8 cellular contexts compared by ENCODE assay signal in the genomic region with DNA sequence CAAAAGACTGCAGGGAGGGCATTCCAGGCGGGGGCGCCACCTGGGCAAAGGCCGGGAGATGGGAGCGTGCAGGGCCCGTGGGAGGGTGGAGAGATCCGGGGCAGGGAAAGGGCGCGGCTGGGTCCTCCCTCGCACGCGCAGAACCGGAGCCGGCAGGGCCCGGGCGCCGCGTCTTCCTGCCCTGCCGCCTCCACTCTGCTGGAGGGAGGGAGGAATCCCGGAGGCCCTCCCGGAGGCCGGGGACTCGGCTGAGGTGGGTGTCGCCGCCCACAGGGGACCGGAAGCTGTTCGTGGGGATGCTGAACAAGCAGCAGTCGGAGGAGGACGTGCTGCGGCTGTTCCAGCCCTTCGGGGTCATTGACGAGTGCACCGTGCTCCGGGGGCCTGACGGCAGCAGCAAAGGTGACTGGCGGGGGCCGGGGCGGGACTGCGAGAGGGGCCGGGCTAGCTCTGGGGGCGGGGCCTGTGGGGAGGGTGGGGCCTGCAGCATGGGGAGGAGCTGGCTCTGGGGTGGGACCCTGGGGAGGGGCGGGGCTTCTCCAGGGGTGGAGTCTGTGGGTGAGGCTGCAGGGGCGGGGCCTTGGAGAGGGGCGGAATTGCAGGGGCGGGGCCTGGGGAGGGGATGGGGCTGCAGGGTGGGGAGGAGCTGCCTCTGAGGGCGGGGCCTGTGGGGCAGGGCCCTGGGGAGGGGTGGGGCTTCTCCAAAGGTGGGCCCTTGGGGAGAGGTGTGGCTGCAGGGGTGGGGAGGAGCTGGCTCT. TPM values are rescaled to one million over a fixed set of nuclear protein-coding genes. Genes with fewer than 3 reads are reported as not detected.
DNase-seq lines count a peak whose midpoint lies in the region; ATAC-seq and TF ChIP-seq lines count a peak whose summit lies in the region.

No MANE protein-coding gene starts in this region.

- POLR2A ChIA-PET in CD8-positive, alpha-beta memory T cell (lab: Charles Lee), result interaction anchor here (0.5 to 0.9 kb wide), 2 partner anchors 8 to 1123 kb away, joined by 3 to 4 read pairs; no protein-coding TSS in a partner anchor

- no peaks in the 10 kb centered on the region for H3K27me3 ChIP-seq in CD8-positive, alpha-beta memory T cell (ENCODE audit: insufficient read depth, low read length, poor library complexity, severe bottlenecking)
- peaks cover 4% of the 10 kb centered on the region for H3K27me3 ChIP-seq in NT2/D1 (ENCODE audit: insufficient read depth, insufficient read length)
- H3K27me3 ChIP-seq in endodermal cell (ENCODE audit: control insufficient read depth, insufficient read depth, low read length, poor library complexity, severe bottlenecking), result peaks cover 4% of the 10 kb centered on the region
- peaks cover 12 to 19% of the 10 kb centered on the region in 2 donors for H3K27me3 ChIP-seq in mucosa of rectum (ENCODE audit: control insufficient read depth in 2 of 2, insufficient read depth in 2 of 2, low read length in 2 of 2)

- H3K27ac Mint-ChIP-seq in CD8-positive, alpha-beta memory T cell, result peak overlapping the region; percentile 60 to 94 (median 82)
- peak overlapping the region; percentile 81 for H3K27ac Mint-ChIP-seq in activated CD8-positive, alpha-beta memory T cell treated with anti-CD3 and anti-CD28 coated beads, Interleukin-2, amount 10 ng/mL, durations not matched to agents 7 days and 5 days
- H3K27ac Mint-ChIP-seq in endodermal cell, result no peak overlapping the region

- no peaks in the 10 kb centered on the region for H3K9me3 ChIP-seq in CD8-positive, alpha-beta memory T cell (ENCODE audit: low read length)
- H3K9me3 ChIP-seq in NT2/D1 (ENCODE audit: insufficient read depth, low read length) (peaks cover 11% of the 10 kb centered on the region; the same call in 1 of the 2 replicates), endodermal cell (ENCODE audit: control insufficient read depth, low read length) (no peaks in the 10 kb centered on the region), mucosa of rectum (ENCODE audit: control insufficient read depth in 2 of 2, low read length in 2 of 2) (peaks cover 0 to 6% of the 10 kb centered on the region in 2 donors)

- peak overlapping the region; percentile 43 for H3K27ac ChIP-seq in CD8-positive, alpha-beta memory T cell (ENCODE audit: low read depth, low read length)
- H3K27ac ChIP-seq in endodermal cell (ENCODE audit: low read depth, low read length) (no peak overlapping the region), mucosa of rectum (ENCODE audit: low read depth in 2 of 2, low read length in 2 of 2) (peak overlapping the region in 1 of 2 donors; percentile 56)

- 0 to 1% methylated on average over 5 to 43 of the region's 45 CpGs for WGBS in endodermal cell (ENCODE audit: insufficient coverage in 1 of 2, insufficient read length in 1 of 2), 2 experiments

- H3K36me3 ChIP-seq in CD8-positive, alpha-beta memory T cell (ENCODE audit: insufficient read depth, low read length), result no peaks in the 10 kb centered on the region
- H3K36me3 ChIP-seq in NT2/D1 (ENCODE audit: insufficient read depth, insufficient read length, low read length), result no peaks in the 10 kb centered on the region
- no peaks in the 10 kb centered on the region for H3K36me3 ChIP-seq in endodermal cell (ENCODE audit: control insufficient read depth, insufficient read depth, low read length)
- H3K36me3 ChIP-seq in mucosa of rectum (ENCODE audit: control insufficient read depth in 2 of 2, insufficient read depth in 2 of 2, low read length in 2 of 2), result no peaks in the 10 kb centered on the region

- peak overlapping the region; percentile 81 for H3K9ac ChIP-seq in NT2/D1 (ENCODE audit: insufficient read length, low read depth)
- no peak overlapping the region for H3K9ac ChIP-seq in endodermal cell (ENCODE audit: extremely low read depth, low read length, poor library complexity, severe bottlenecking)
- H3K9ac ChIP-seq in mucosa of rectum (ENCODE audit: low read depth in 1 of 2, low read length in 2 of 2), result peak overlapping the region in 1 of 2 donors; percentile 34

- peaks cover 11% of the 10 kb centered on the region for H3K4me1 ChIP-seq in CD8-positive, alpha-beta memory T cell (ENCODE audit: insufficient read depth, low read length)
- H3K4me1 ChIP-seq in NT2/D1 (ENCODE audit: insufficient read depth, insufficient read length) (peaks cover 8% of the 10 kb centered on the region), endodermal cell (ENCODE audit: control insufficient read depth, insufficient read depth, low read length) (no peaks in the 10 kb centered on the region), mucosa of rectum (ENCODE audit: control insufficient read depth in 2 of 2, insufficient read depth in 2 of 2, low read length in 2 of 2) (peaks cover 3 to 4% of the 10 kb centered on the region in 2 donors)

- H3K4me3 ChIP-seq in CD8-positive, alpha-beta memory T cell (ENCODE audit: low read length), result peak overlapping the region; percentile 80
- H3K4me3 ChIP-seq in NT2/D1 (ENCODE audit: insufficient read length, low read depth), result peak overlapping the region; percentile 69
- peak overlapping the region; percentile 76 for H3K4me3 ChIP-seq in endodermal cell (ENCODE audit: low read length)
- peak overlapping the region; percentile 52 to 59 for H3K4me3 ChIP-seq in mucosa of rectum (ENCODE audit: low read length in 2 of 2)

- CTCF ChIA-PET in CD8-positive, alpha-beta memory T cell (lab: Charles Lee), result interaction anchor here (0.8 to 1.9 kb wide), 4 partner anchors 8 to 325 kb away, joined by 3 to 11 read pairs (median 4); no protein-coding TSS in a partner anchor
- CTCF ChIA-PET in activated CD8-positive, alpha-beta memory T cell treated with anti-CD3 and anti-CD28 coated beads, Interleukin-2, amount 10 ng/mL, durations not matched to agents 7 days and 5 days (lab: Charles Lee), result interaction anchor here (0.5 to 2.1 kb wide), 15 partner anchors 9 to 325 kb away, joined by 3 to 12 read pairs (median 3); partner anchors contain the start of gene CELF5

- H3K27me3 Mint-ChIP-seq in CD8-positive, alpha-beta memory T cell, result peaks cover 9 to 10% of the 10 kb centered on the region in 2 donors
- H3K27me3 Mint-ChIP-seq in activated CD8-positive, alpha-beta memory T cell treated with anti-CD3 and anti-CD28 coated beads, Interleukin-2, amount 10 ng/mL, durations not matched to agents 7 days and 5 days, result peaks cover 11% of the 10 kb centered on the region
- peaks cover 46% of the 10 kb centered on the region for H3K27me3 Mint-ChIP-seq in endodermal cell (ENCODE audit: insufficient read depth)

- peak; percentile 86 to 91 (median 91) for DNase-seq in CD8-positive, alpha-beta memory T cell
- DNase-seq in HPDE6-E6E7 (ENCODE audit: extremely low spot score) (peak; percentile 69), NT2/D1 (ENCODE audit: low read depth, low spot score) (peak; percentile 91), endodermal cell (peak; percentile 100)
- peak; percentile 94 for DNase-seq in activated CD8-positive, alpha-beta memory T cell treated with anti-CD3 and anti-CD28 coated beads, Interleukin-2, amount 10 ng/mL, durations not matched to agents 7 days and 5 days
- peak; percentile 70 to 83 for DNase-seq in stimulated activated CD8-positive, alpha-beta memory T cell treated with anti-CD3 and anti-CD28 coated beads, Interleukin-7, amount 100 ng/mL, for 1 hour (ENCODE audit: low read depth in 2 of 2)

- peak overlapping the region; percentile 82 to 93 (median 84) for H3K4me3 Mint-ChIP-seq in CD8-positive, alpha-beta memory T cell
- H3K4me3 Mint-ChIP-seq in activated CD8-positive, alpha-beta memory T cell treated with anti-CD3 and anti-CD28 coated beads, Interleukin-2, amount 10 ng/mL, durations not matched to agents 7 days and 5 days, result peak overlapping the region; percentile 76
- peak overlapping the region; percentile 57 for H3K4me3 Mint-ChIP-seq in endodermal cell

- peaks cover 0 to 1% (median 0%) of the 10 kb centered on the region in 3 donors for H3K36me3 Mint-ChIP-seq in CD8-positive, alpha-beta memory T cell
- no peaks in the 10 kb centered on the region for H3K36me3 Mint-ChIP-seq in activated CD8-positive, alpha-beta memory T cell treated with anti-CD3 and anti-CD28 coated beads, Interleukin-2, amount 10 ng/mL, durations not matched to agents 7 days and 5 days
- H3K36me3 Mint-ChIP-seq in endodermal cell (ENCODE audit: low read depth), result no peaks in the 10 kb centered on the region

- peak; percentile 87 for ATAC-seq in activated CD8-positive, alpha-beta memory T cell treated with anti-CD3 and anti-CD28 coated beads, Interleukin-2, amount 10 ng/mL, durations not matched to agents 7 days and 5 days
- ATAC-seq in GM19455 (IDR thresholded peaks at IDR 0.05; ENCODE audit: unreplicated experiment), result no peak

- TF ChIP-seq CTCF in endodermal cell (conservative IDR thresholded peaks at IDR 0.05), result peak; percentile 94

- no peaks in the 10 kb centered on the region for H3K9me3 Mint-ChIP-seq in CD8-positive, alpha-beta memory T cell
- no peaks in the 10 kb centered on the region for H3K9me3 Mint-ChIP-seq in activated CD8-positive, alpha-beta memory T cell treated with anti-CD3 and anti-CD28 coated beads, Interleukin-2, amount 10 ng/mL, durations not matched to agents 7 days and 5 days (ENCODE audit: low read depth)
- H3K9me3 Mint-ChIP-seq in endodermal cell, result peaks cover 6% of the 10 kb centered on the region

- H3K4me1 Mint-ChIP-seq in CD8-positive, alpha-beta memory T cell, result peaks cover 12 to 21% (median 14%) of the 10 kb centered on the region in 3 donors
- peaks cover 13% of the 10 kb centered on the region for H3K4me1 Mint-ChIP-seq in activated CD8-positive, alpha-beta memory T cell treated with anti-CD3 and anti-CD28 coated beads, Interleukin-2, amount 10 ng/mL, durations not matched to agents 7 days and 5 days
- no peaks in the 10 kb centered on the region for H3K4me1 Mint-ChIP-seq in endodermal cell

RNA-seq across cellular contexts. Expression of gene CELF5, which starts 51.3 kb away (rescaled TPM):
- total RNA-seq in CD8-positive, alpha-beta memory T cell, result under 1 TPM; 0.11 to 0.24 TPM
- not detected for polyA plus RNA-seq in CD8-positive, alpha-beta memory T cell
- not detected for total RNA-seq in activated CD8-positive, alpha-beta memory T cell treated with anti-CD3 and anti-CD28 coated beads, Interleukin-2, amount 10 ng/mL, durations not matched to agents 7 days and 5 days
- total RNA-seq in endodermal cell, result 1 to 10 TPM; 2.6 to 3.5 TPM
- polyA plus RNA-seq in endodermal cell (2013, experiment 1 of 2), result 9.2 TPM
- 7.4 TPM for polyA plus RNA-seq in endodermal cell (2013, experiment 2 of 2)
